4 cellular contexts compared by ENCODE assay signal in the genomic region with DNA sequence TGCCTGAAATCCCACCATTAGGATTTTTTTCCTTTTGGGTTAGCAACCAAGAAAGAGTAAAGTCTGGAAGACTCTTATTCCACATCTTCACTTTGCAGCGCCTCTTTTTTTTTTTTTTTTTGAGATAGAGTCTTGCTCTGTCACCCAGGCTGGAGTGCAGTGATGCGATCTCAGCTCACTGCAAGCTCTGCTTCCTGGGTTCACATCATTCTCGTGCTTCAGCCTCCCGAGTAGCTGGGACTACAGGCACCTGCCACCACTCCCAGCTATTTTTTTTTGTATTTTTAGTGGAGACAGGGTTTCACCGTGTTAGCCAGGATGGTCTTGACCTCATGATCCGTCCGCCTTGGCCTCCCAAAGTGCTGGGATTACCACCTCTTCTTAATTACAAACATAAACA. TPM values are rescaled to one million over a fixed set of nuclear protein-coding genes. Genes with fewer than 3 reads are reported as not detected.
"Had no signal": no experiment of that assay in that cellular context is flagged by ENCODE, and none has a peak within 500 bp of the region (broad histone marks: within the 10 kb centered on the region; RNA-seq: fewer than 3 reads in every experiment).

No MANE protein-coding gene starts in this region.

RNA-seq across cellular contexts. Expression of a gene that starts 31.7 kb away (rescaled TPM):
- total RNA-seq: natural killer cell, osteoblast, posterior vena cava, pulmonary artery endothelial cell had no signal
